Comparison of ENCODE assay signal across 14 cellular contexts in the genomic region with DNA sequence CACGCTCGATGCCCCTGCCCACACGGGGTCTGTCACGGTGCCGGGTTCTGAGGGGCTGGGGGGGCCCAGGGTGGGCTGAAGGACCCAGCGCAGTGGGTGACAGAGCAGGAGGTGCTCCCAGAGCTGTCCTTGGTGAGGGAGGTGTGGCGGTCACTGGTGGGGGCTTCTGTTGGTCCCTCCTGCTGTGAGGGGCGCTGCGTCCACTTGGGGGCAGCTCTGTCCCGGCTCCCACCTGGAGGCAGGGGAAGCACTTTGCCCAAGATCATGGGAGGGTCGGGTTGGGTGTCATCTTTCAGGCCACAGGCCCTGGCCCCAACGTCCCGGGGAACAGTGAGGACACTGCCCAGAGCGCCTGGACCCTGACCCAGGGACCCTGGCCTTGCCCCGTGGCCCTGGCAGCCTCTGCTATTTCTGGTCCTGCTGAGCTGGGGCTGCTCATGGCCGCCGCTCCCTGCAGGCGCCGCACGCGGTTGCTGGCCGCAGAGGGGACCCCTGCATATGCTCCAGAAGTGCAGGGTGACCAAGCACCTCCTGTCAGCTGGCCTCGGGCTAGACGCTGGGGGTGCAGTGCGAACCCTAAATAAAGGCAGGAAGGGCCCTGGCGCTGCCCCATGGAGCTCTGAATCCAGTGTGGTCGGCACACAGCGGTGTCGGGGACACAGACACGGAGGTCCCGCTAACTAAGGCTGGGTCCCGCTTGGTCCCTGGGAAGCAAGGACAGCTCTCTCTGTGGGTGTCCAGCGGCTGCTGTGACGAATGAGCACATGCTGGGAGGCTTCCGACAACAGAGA. TPM values are rescaled to one million over a fixed set of nuclear protein-coding genes. Genes with fewer than 3 reads are reported as not detected.
DNase-seq lines count a peak whose midpoint lies in the region; ATAC-seq and TF ChIP-seq lines count a peak whose summit lies in the region.
"Had no signal": no experiment of that assay in that cellular context is flagged by ENCODE, and none has a peak within 500 bp of the region (broad histone marks: within the 10 kb centered on the region; RNA-seq: fewer than 3 reads in every experiment).

No MANE protein-coding gene starts in this region.

- H3K9ac ChIP-seq in skeletal muscle satellite cell (ENCODE audit: low read depth, low read length): no peak overlapping the region
- no peak overlapping the region for H3K9ac ChIP-seq in MM.1S (ENCODE audit: low read length)

- no peaks in the 10 kb centered on the region for H3F3A ChIP-seq in MM.1S (ENCODE audit: insufficient read depth, low read length)

- no peak overlapping the region for H3K27ac Mint-ChIP-seq in WTC11
- H3K27ac Mint-ChIP-seq: activated T-helper 17 cell treated with anti-CD3 and anti-CD28 coated beads, Interleukin-2, amount 50 U/mL, for 72 hours had no signal

- POLR2A ChIA-PET in WTC11 (lab: Charles Lee): no interaction called here

- no peak overlapping the region for H3K4me3 ChIP-seq in H7 (ENCODE audit: insufficient read depth, low read depth, low read length)
- no peak overlapping the region for H3K4me3 ChIP-seq in kidney epithelial cell (ENCODE audit: low read depth, low read length)
- H3K4me3 ChIP-seq in skeletal muscle satellite cell (ENCODE audit: low read length): no peak overlapping the region
- H3K4me3 ChIP-seq in vagina: no peak overlapping the region
- no peak overlapping the region for H3K4me3 ChIP-seq in MM.1S (ENCODE audit: low read length)
- H3K4me3 ChIP-seq: breast epithelium had no signal

- intact Hi-C loops in vagina (cut with DNase I): no loop called here

- H3K79me2 ChIP-seq in MM.1S (ENCODE audit: low read length): no peaks in the 10 kb centered on the region

- H3K4me1 Mint-ChIP-seq in WTC11: peaks cover 3% of the 10 kb centered on the region
- H3K4me1 Mint-ChIP-seq: activated T-helper 17 cell treated with anti-CD3 and anti-CD28 coated beads, Interleukin-2, amount 50 U/mL, for 72 hours had no signal

- H3K27me3 Mint-ChIP-seq in WTC11 (ENCODE audit: low read depth): no peaks in the 10 kb centered on the region
- H3K27me3 Mint-ChIP-seq: activated T-helper 17 cell treated with anti-CD3 and anti-CD28 coated beads, Interleukin-2, amount 50 U/mL, for 72 hours had no signal

- CTCF ChIA-PET in WTC11 (lab: Charles Lee): interaction anchor here (0.8 to 3.3 kb wide), 12 partner anchors 12 to 273 kb away, joined by 3 to 35 read pairs (median 9); partner anchors contain the start of genes BRD3OS and RNU6ATAC

- TF ChIP-seq CTCF in WTC11 (IDR thresholded peaks at IDR 0.05) (no peak), kidney epithelial cell (IDR thresholded peaks at IDR 0.05; ENCODE audit: insufficient read depth, low read length, poor library complexity, severe bottlenecking) (peak; percentile 26), vagina (IDR thresholded peaks at IDR 0.05) (no peak), MM.1S (IDR thresholded peaks at IDR 0.05; ENCODE audit: low read length) (no peak)

- TF ChIP-seq POLR2A in vagina (IDR thresholded peaks at IDR 0.05): no peak

- H3K4me3 Mint-ChIP-seq in WTC11: no peak overlapping the region
- H3K4me3 Mint-ChIP-seq: activated T-helper 17 cell treated with anti-CD3 and anti-CD28 coated beads, Interleukin-2, amount 50 U/mL, for 72 hours had no signal

- DNase-seq in H7: peak; percentile 80
- no peak for DNase-seq in WTC11 (ENCODE audit: low spot score)
- no peak for DNase-seq in kidney epithelial cell (ENCODE audit: low read depth)
- DNase-seq in vagina (ENCODE audit: extremely low spot score in 2 of 2): no peak
- no peak for DNase-seq in dedifferentiated amniotic fluid mesenchymal stem cell (ENCODE audit: extremely low spot score)
- DNase-seq in NCI-H1694 (lab: John Stamatoyannopoulos, UW): no peak
- DNase-seq in MM.1S: no peak
- DNase-seq: activated CD4-positive, alpha-beta T cell treated with anti-CD3 and anti-CD28 coated beads for 48 hours; erythroblast; NCI-H1436 treated with DMSO at 0.1 percent for 48 hours; SW 1271 had no signal

- no peaks in the 10 kb centered on the region for H3K36me3 Mint-ChIP-seq in WTC11

- H3K4me2 ChIP-seq in skeletal muscle satellite cell (ENCODE audit: low read length): peak overlapping the region; percentile 44
- no peak overlapping the region for H3K4me2 ChIP-seq in MM.1S (ENCODE audit: low read depth, low read length)

- H3K27me3 ChIP-seq in H7 (ENCODE audit: control insufficient read depth, insufficient read depth, low read length) (no peaks in the 10 kb centered on the region; the same call in none of the 2 replicates), kidney epithelial cell (ENCODE audit: control insufficient read depth, insufficient read depth, low read length) (peaks cover 60% of the 10 kb centered on the region), skeletal muscle satellite cell (ENCODE audit: control insufficient read depth, insufficient read depth, low read length) (peaks cover 51% of the 10 kb centered on the region), vagina (no peaks in the 10 kb centered on the region), MM.1S (replicated peaks; ENCODE audit: insufficient read depth, low read length) (peaks cover 94% of the 10 kb centered on the region)

- H3K27ac ChIP-seq in vagina (no peak overlapping the region), MM.1S (ENCODE audit: low read length) (no peak overlapping the region)
- H3K27ac ChIP-seq: breast epithelium had no signal

- no peaks in the 10 kb centered on the region for H3K9me2 ChIP-seq in MM.1S (replicated peaks; ENCODE audit: insufficient read depth, low read length)

- no peaks in the 10 kb centered on the region for H3K9me3 Mint-ChIP-seq in WTC11
- H3K9me3 Mint-ChIP-seq: activated T-helper 17 cell treated with anti-CD3 and anti-CD28 coated beads, Interleukin-2, amount 50 U/mL, for 72 hours had no signal

- no peaks in the 10 kb centered on the region for H3K36me3 ChIP-seq in H7 (replicated peaks; ENCODE audit: control insufficient read depth, insufficient read depth, low read length)
- no peaks in the 10 kb centered on the region for H3K36me3 ChIP-seq in kidney epithelial cell (ENCODE audit: control insufficient read depth, insufficient read depth, low read length)
- H3K36me3 ChIP-seq in skeletal muscle satellite cell (ENCODE audit: insufficient read depth, low read length): no peaks in the 10 kb centered on the region
- no peaks in the 10 kb centered on the region for H3K36me3 ChIP-seq in vagina
- H3K36me3 ChIP-seq in MM.1S (replicated peaks; ENCODE audit: insufficient read depth, low read length): no peaks in the 10 kb centered on the region
- H3K36me3 ChIP-seq: breast epithelium had no signal

- no peaks in the 10 kb centered on the region for H4K20me1 ChIP-seq in MM.1S (ENCODE audit: insufficient read depth, low read length)

- no peak overlapping the region for H2AFZ ChIP-seq in MM.1S (ENCODE audit: low read length)

- peak; percentile 6; the same call in 1 of the 2 replicates for ATAC-seq in WTC11
- ATAC-seq: activated T-helper 17 cell treated with anti-CD3 and anti-CD28 coated beads, Interleukin-2, amount 50 U/mL, for 72 hours had no signal

- H3K9me3 ChIP-seq in skeletal muscle satellite cell (replicated peaks; ENCODE audit: low read length) (no peaks in the 10 kb centered on the region), vagina (no peaks in the 10 kb centered on the region), MM.1S (replicated peaks; ENCODE audit: insufficient read depth, low read length) (no peaks in the 10 kb centered on the region)
- H3K9me3 ChIP-seq: breast epithelium had no signal

- H3K4me1 ChIP-seq in skeletal muscle satellite cell (ENCODE audit: control insufficient read depth, insufficient read depth, low read length) (peaks cover 15% of the 10 kb centered on the region), vagina (peaks cover 46% of the 10 kb centered on the region), MM.1S (ENCODE audit: low read length) (no peaks in the 10 kb centered on the region)

TF ChIP-seq in WTC11, 78 proteins besides CTCF, POLR2A, EP300 and RAD21 (continues in another document):
- TF ChIP-seq TP53 (CRISPR knock-in tag; IDR thresholded peaks at IDR 0.05) (no peak), AFF4 (CRISPR knock-in tag; IDR thresholded peaks at IDR 0.05; ENCODE audit: borderline replicate concordance) (no peak), NR2C2 (CRISPR knock-in tag; IDR thresholded peaks at IDR 0.05) (no peak), ZNF416 (CRISPR knock-in tag; IDR thresholded peaks at IDR 0.05) (no peak)

RNA-seq across cellular contexts. Expression of gene RNU6ATAC, which starts 11.6 kb away (rescaled TPM):
- not detected in 2 replicates for total RNA-seq in H7 (2014; rRNA removed; shearing (Covaris generic))
- total RNA-seq in WTC11 (2021): 87.0 to 124 TPM (median 117 TPM) in 3 replicates
- total RNA-seq in kidney epithelial cell: not detected in 2 replicates
- total RNA-seq in skeletal muscle satellite cell (2012; rRNA removed): not detected in 2 replicates
- total RNA-seq in vagina: not detected
- total RNA-seq: breast epithelium had no signal

RNA-seq across cellular contexts. Expression of gene WDR5, which starts 40.1 kb away (rescaled TPM):
- 40.3 and 40.9 TPM in 2 replicates for total RNA-seq in H7 (2014; rRNA removed; shearing (Covaris generic))
- 54.2 to 62.5 TPM (median 56.5 TPM) in 3 replicates for total RNA-seq in WTC11 (2021)
- 28.3 and 28.8 TPM in 2 replicates for total RNA-seq in kidney epithelial cell
- total RNA-seq in skeletal muscle satellite cell (2012; rRNA removed): 22.3 and 25.1 TPM in 2 replicates
- total RNA-seq in vagina: 16.7 TPM

Comparison
In these comparisons a context has a peak if more than half of its experiments do, and no peak if none do; other contexts are left out.
1. RNA of gene RNU6ATAC, which starts 11.6 kb away (total RNA-seq): 87.0 to 124 TPM in WTC11; not detected in H7, not detected in kidney epithelial cell and not detected in vagina (single experiment); every median in the first group is over 10 times any median in the second.